In genomic region chr1:38670544-38671122, GRCh38 we compare ENCODE assay signal across 21 cellular contexts.
DNase-seq lines count a peak whose midpoint lies in the region; ATAC-seq, FAIRE-seq and TF ChIP-seq lines count a peak whose summit lies in the region.
"Had no signal": no experiment of that assay in that cellular context is flagged by ENCODE, and none has a peak within 500 bp of the region (broad histone marks: within the 10 kb centered on the region; RNA-seq: fewer than 3 reads in every experiment).

No MANE protein-coding gene starts in this region.

- WGBS in trophoblast cell (ENCODE audit: extremely low coverage, insufficient coverage, insufficient read length) = no CpG with 5 or more reads among the region's 4 CpGs
- WGBS in psoas muscle, 3 donors = 79 to 81% (median 80%) methylated on average over 4 of the region's 4 CpGs

- H4K8ac ChIP-seq in trophoblast cell (ENCODE audit: low read depth, low read length) = no peak overlapping the region

- peak; percentile 50 for FAIRE-seq in bronchial epithelial cell (lab: Jason Lieb, UNC)
- FAIRE-seq: A549, D721Med, G401.6, GM12891, GM19239 had no signal

- H3K36me3 Mint-ChIP-seq in activated T-helper 17 cell treated with anti-CD3 and anti-CD28 coated beads, Interleukin-2, amount 50 U/mL, for 72 hours (ENCODE audit: low read depth) = no peaks in the 10 kb centered on the region

- no peak overlapping the region for H4K12ac ChIP-seq in trophoblast cell (ENCODE audit: low read depth, low read length)

- H3K9me3 ChIP-seq in right atrium auricular region = peaks cover 0 to 10% of the 10 kb centered on the region in 2 donors
- peaks cover 3% of the 10 kb centered on the region for H3K9me3 ChIP-seq in trophoblast cell (ENCODE audit: insufficient read depth, low read depth, low read length)
- no peaks in the 10 kb centered on the region for H3K9me3 ChIP-seq in psoas muscle
- H3K9me3 ChIP-seq: A549, Caco-2 had no signal

- no peaks in the 10 kb centered on the region for H3K36me3 ChIP-seq in right atrium auricular region
- H3K36me3 ChIP-seq in bronchial epithelial cell (ENCODE audit: control insufficient read depth, insufficient read depth, low read length) = no peaks in the 10 kb centered on the region
- H3K36me3 ChIP-seq in trophoblast cell (ENCODE audit: control insufficient read depth in 1 of 2, insufficient read depth in 2 of 2, low read length in 2 of 2) = no peaks in the 10 kb centered on the region
- no peaks in the 10 kb centered on the region for H3K36me3 ChIP-seq in psoas muscle (ENCODE audit: insufficient read depth in 1 of 2, low read depth in 1 of 2)

- no peak overlapping the region for H2AK5ac ChIP-seq in trophoblast cell (ENCODE audit: low read length)

- H3K4me2 ChIP-seq in trophoblast cell (ENCODE audit: low read length) = no peak overlapping the region
- H3K4me2 ChIP-seq: A549 had no signal

- H3K14ac ChIP-seq in trophoblast cell (ENCODE audit: low read length) = no peak overlapping the region

- intact Hi-C loops in cardiac septum (cut with DNase I) (no loop called here), psoas muscle (cut with DNase I) (no loop called here)

- ATAC-seq in activated T-helper 17 cell treated with anti-CD3 and anti-CD28 coated beads, Interleukin-2, amount 50 U/mL, for 72 hours (replicated peaks) = no peak
- no peak for ATAC-seq in psoas muscle
- ATAC-seq: A549 had no signal

- no peaks in the 10 kb centered on the region for H3K4me1 ChIP-seq in right atrium auricular region
- H3K4me1 ChIP-seq in trophoblast cell (ENCODE audit: control insufficient read depth in 1 of 2, insufficient read depth in 2 of 2, low read length in 2 of 2) = no peaks in the 10 kb centered on the region
- no peaks in the 10 kb centered on the region for H3K4me1 ChIP-seq in psoas muscle
- H3K4me1 ChIP-seq: A549, Caco-2 had no signal

- DNase-seq in cardiac septum (ENCODE audit: low spot score) (peak; percentile 9), right atrium auricular region (ENCODE audit: low spot score) (no peak), bronchial epithelial cell (ENCODE audit: low read depth) (no peak), trophoblast cell (no peak), cerebellum (ENCODE audit: low spot score) (no peak), psoas muscle (no peak)
- DNase-seq: AML-193; Caco-2; CD4-positive, alpha-beta T cell; GM23248; HCEC 1CT; HFFc6 had no signal

- no peak overlapping the region for H2BK12ac ChIP-seq in trophoblast cell (ENCODE audit: low read length)

- TF ChIP-seq CTCF in right atrium auricular region (IDR thresholded peaks at IDR 0.05) (no peak), bronchial epithelial cell (IDR thresholded peaks at IDR 0.05; ENCODE audit: insufficient read depth, low read length, severe bottlenecking) (no peak), psoas muscle (IDR thresholded peaks at IDR 0.05) (no peak)

- no peaks in the 10 kb centered on the region for H3K9me3 Mint-ChIP-seq in activated T-helper 17 cell treated with anti-CD3 and anti-CD28 coated beads, Interleukin-2, amount 50 U/mL, for 72 hours

- H3K27ac Mint-ChIP-seq in activated T-helper 17 cell treated with anti-CD3 and anti-CD28 coated beads, Interleukin-2, amount 50 U/mL, for 72 hours = no peak overlapping the region
- H3K27ac Mint-ChIP-seq: CD4-positive, alpha-beta T cell; HFFc6 had no signal

- no peaks in the 10 kb centered on the region for H3K4me1 Mint-ChIP-seq in activated T-helper 17 cell treated with anti-CD3 and anti-CD28 coated beads, Interleukin-2, amount 50 U/mL, for 72 hours

- no peak overlapping the region for H3K4me3 Mint-ChIP-seq in activated T-helper 17 cell treated with anti-CD3 and anti-CD28 coated beads, Interleukin-2, amount 50 U/mL, for 72 hours
- H3K4me3 Mint-ChIP-seq: CD4-positive, alpha-beta T cell; HFFc6 had no signal

- H3K27me3 Mint-ChIP-seq in activated T-helper 17 cell treated with anti-CD3 and anti-CD28 coated beads, Interleukin-2, amount 50 U/mL, for 72 hours = peaks cover 32% of the 10 kb centered on the region

- H3K4me3 ChIP-seq in right atrium auricular region = no peak overlapping the region
- H3K4me3 ChIP-seq in bronchial epithelial cell (ENCODE audit: low read depth, low read length) = no peak overlapping the region
- no peak overlapping the region for H3K4me3 ChIP-seq in trophoblast cell (ENCODE audit: low read depth, low read length)
- no peak overlapping the region for H3K4me3 ChIP-seq in psoas muscle
- H3K4me3 ChIP-seq: A549, GM23248 had no signal

- H3K4ac ChIP-seq in trophoblast cell (ENCODE audit: low read depth, low read length) = no peak overlapping the region

- H3K23ac ChIP-seq in trophoblast cell (ENCODE audit: low read length) = no peak overlapping the region

- H3K79me1 ChIP-seq in trophoblast cell (ENCODE audit: low read length) = no peaks in the 10 kb centered on the region

- H3K9ac ChIP-seq in trophoblast cell (ENCODE audit: low read length) = peak overlapping the region; percentile 31
- H3K9ac ChIP-seq: GM23248 had no signal

- H3K79me2 ChIP-seq in trophoblast cell (ENCODE audit: control insufficient read depth, insufficient read depth, low read length, poor library complexity) = no peaks in the 10 kb centered on the region

- H3K27ac ChIP-seq in right atrium auricular region (no peak overlapping the region), trophoblast cell (ENCODE audit: low read depth, low read length) (no peak overlapping the region), psoas muscle (no peak overlapping the region)
- H3K27ac ChIP-seq: 22Rv1, A549, C4-2B, GM23248, HL-60 had no signal

- H3K18ac ChIP-seq in trophoblast cell (ENCODE audit: low read length) = no peak overlapping the region

- H2BK120ac ChIP-seq in trophoblast cell (ENCODE audit: insufficient read depth, low read length, poor library complexity) = no peak overlapping the region

- no peak overlapping the region for H4K91ac ChIP-seq in trophoblast cell (ENCODE audit: low read depth, low read length)

- H2BK5ac ChIP-seq in trophoblast cell (ENCODE audit: low read depth, low read length, poor library complexity) = no peak overlapping the region

- H3K27me3 ChIP-seq in right atrium auricular region (no peaks in the 10 kb centered on the region), bronchial epithelial cell (ENCODE audit: control insufficient read depth, insufficient read depth, low read length) (peaks cover 2% of the 10 kb centered on the region), trophoblast cell (ENCODE audit: insufficient read depth, low read length) (no peaks in the 10 kb centered on the region), psoas muscle (ENCODE audit: insufficient read depth in 3 of 3, low read length in 2 of 3) (peaks cover 5 to 14% (median 5%) of the 10 kb centered on the region in 3 donors)

- H2AFZ ChIP-seq in trophoblast cell (ENCODE audit: insufficient read depth, low read length, poor library complexity) = no peak overlapping the region
- H2AFZ ChIP-seq: GM23248 had no signal
